ENCODE assay signal across 1 cellular context in the genomic region with DNA sequence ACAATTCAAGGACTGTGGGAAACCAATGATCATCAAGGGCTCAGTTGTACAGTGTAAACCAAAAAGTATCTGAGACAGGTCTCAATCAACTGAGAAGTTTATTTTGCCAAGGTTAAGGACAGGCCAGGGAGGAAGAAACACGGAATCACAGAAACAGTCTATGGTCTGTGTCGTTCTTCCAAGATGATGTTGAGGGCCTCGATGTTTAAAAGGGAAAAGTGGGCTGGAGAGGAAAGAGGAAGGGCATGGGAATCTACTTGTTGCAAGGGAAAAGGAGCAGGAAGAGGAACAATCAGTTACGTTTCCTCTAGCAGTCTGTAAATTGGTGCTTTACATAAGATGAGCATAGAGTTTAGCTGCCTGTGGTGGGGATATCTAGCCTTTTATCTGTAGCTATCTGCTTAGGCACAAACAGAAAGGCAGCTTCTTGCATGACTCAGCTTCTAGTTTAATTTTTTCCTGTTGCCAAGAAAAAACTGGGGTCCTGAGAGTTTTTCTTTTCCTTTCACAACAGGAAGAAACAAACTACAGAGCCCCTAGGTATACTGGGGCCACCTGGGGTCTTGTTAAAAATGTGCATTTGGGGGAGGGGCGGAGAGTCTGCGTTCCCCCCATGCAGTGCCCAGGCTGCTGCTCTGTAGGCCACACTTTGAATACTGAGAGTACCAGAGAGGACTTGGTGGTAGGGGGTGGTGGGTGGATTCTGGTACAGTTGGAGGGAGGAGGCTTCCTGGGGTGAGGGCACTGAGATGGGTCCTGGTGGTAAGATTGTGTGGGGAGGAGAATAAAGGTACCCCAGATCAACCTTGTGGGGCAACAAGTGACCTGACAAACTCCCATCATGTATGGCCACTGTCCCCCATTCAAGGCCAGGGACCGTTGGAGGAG.
A peak's percentile ranks its signal among the peaks of the same experiment; 100 is the strongest.
TF ChIP-seq lines count a peak whose summit lies in the region.

No MANE protein-coding gene starts in this region.

TF ChIP-seq in IMR-90, 13 proteins besides CTCF, POLR2A, EP300 and RAD21:
- TF ChIP-seq BHLHE40 (IDR thresholded peaks at IDR 0.05; ENCODE audit: low read depth, low read length): peak; percentile 35; the same call in 1 of the 2 replicates
- peak; percentile 38; the same call in 1 of the 2 replicates for TF ChIP-seq FOS (IDR thresholded peaks at IDR 0.05; ENCODE audit: low read depth, low read length)
- TF ChIP-seq NFE2L2 (IDR thresholded peaks at IDR 0.05; ENCODE audit: low read depth, low read length): peak; percentile 84
- no peak for TF ChIP-seq MXI1 (IDR thresholded peaks at IDR 0.05; ENCODE audit: borderline replicate concordance, low read depth, low read length)
- 0 out of 2 replicates have a peak, but pooled peaks have one; percentile 7 for TF ChIP-seq MAFK (IDR thresholded peaks at IDR 0.05; ENCODE audit: low read depth, low read length)
TF ChIP-seq in IMR-90: peak in this region for 4.
